In genomic region chr3:183699238-183699947, GRCh38 we compare ENCODE assay signal across 8 cellular contexts. TPM values are rescaled to one million over a fixed set of nuclear protein-coding genes. Genes with fewer than 3 reads are reported as not detected.
A peak's percentile ranks its signal among the peaks of the same experiment; 100 is the strongest.
DNase-seq lines count a peak whose midpoint lies in the region.

No MANE protein-coding gene starts in this region.

- H3K4me3 Mint-ChIP-seq in activated T-cell treated with anti-CD3 and anti-CD28 coated beads, Interleukin-2, amount 50 U/mL, for 24 hours, result peak overlapping the region; percentile 82
- peak overlapping the region; percentile 82 for H3K4me3 Mint-ChIP-seq in activated CD4-positive, alpha-beta memory T cell treated with anti-CD3 and anti-CD28 coated beads, Interleukin-2, amount 10 ng/mL, durations not matched to agents 7 days and 5 days

- H3K4me3 ChIP-seq in iPS-18c (ENCODE audit: insufficient read depth, low read depth, low read length), result peak overlapping the region; percentile 93

- no peaks in the 10 kb centered on the region for H3K9me3 ChIP-seq in iPS-18c (ENCODE audit: control insufficient read depth, insufficient read depth, low read length)

- H3K4me1 Mint-ChIP-seq in activated T-cell treated with anti-CD3 and anti-CD28 coated beads, Interleukin-2, amount 50 U/mL, for 24 hours (ENCODE audit: low read depth), result peaks cover 50% of the 10 kb centered on the region
- H3K4me1 Mint-ChIP-seq in activated CD4-positive, alpha-beta memory T cell treated with anti-CD3 and anti-CD28 coated beads, Interleukin-2, amount 10 ng/mL, durations not matched to agents 7 days and 5 days, result peaks cover 48% of the 10 kb centered on the region

- H3K27me3 Mint-ChIP-seq in activated T-cell treated with anti-CD3 and anti-CD28 coated beads, Interleukin-2, amount 50 U/mL, for 24 hours, result no peaks in the 10 kb centered on the region
- H3K27me3 Mint-ChIP-seq in activated CD4-positive, alpha-beta memory T cell treated with anti-CD3 and anti-CD28 coated beads, Interleukin-2, amount 10 ng/mL, durations not matched to agents 7 days and 5 days, result no peaks in the 10 kb centered on the region

- POLR2A ChIA-PET in activated CD4-positive, alpha-beta memory T cell treated with anti-CD3 and anti-CD28 coated beads, Interleukin-2, amount 10 ng/mL, durations not matched to agents 7 days and 5 days (lab: Charles Lee), result interaction anchor here (1.3 to 3.5 kb wide), 4 partner anchors 14 to 172 kb away, joined by 4 to 85 read pairs (median 8); partner anchors contain the start of gene KLHL24

- CTCF ChIA-PET in activated CD4-positive, alpha-beta memory T cell treated with anti-CD3 and anti-CD28 coated beads, Interleukin-2, amount 10 ng/mL, durations not matched to agents 7 days and 5 days (lab: Charles Lee), result interaction anchor here (0.7 to 1.1 kb wide), 2 partner anchors 68 to 268 kb away, joined by 3 to 5 read pairs; no protein-coding TSS in a partner anchor

- H3K9me3 Mint-ChIP-seq in activated T-cell treated with anti-CD3 and anti-CD28 coated beads, Interleukin-2, amount 50 U/mL, for 24 hours, result no peaks in the 10 kb centered on the region
- no peaks in the 10 kb centered on the region for H3K9me3 Mint-ChIP-seq in activated CD4-positive, alpha-beta memory T cell treated with anti-CD3 and anti-CD28 coated beads, Interleukin-2, amount 10 ng/mL, durations not matched to agents 7 days and 5 days

- peaks cover 49% of the 10 kb centered on the region for H3K36me3 Mint-ChIP-seq in activated T-cell treated with anti-CD3 and anti-CD28 coated beads, Interleukin-2, amount 50 U/mL, for 24 hours (ENCODE audit: low read depth)
- peaks cover 41% of the 10 kb centered on the region for H3K36me3 Mint-ChIP-seq in activated CD4-positive, alpha-beta memory T cell treated with anti-CD3 and anti-CD28 coated beads, Interleukin-2, amount 10 ng/mL, durations not matched to agents 7 days and 5 days (ENCODE audit: low read depth)

- no peak for DNase-seq in activated T-cell treated with anti-CD3 and anti-CD28 coated beads, Interleukin-2, amount 50 U/mL, for 24 hours
- DNase-seq in activated T-cell treated with anti-CD3 and anti-CD28 coated beads, Interleukin-2, amount 50 U/mL, for 1 hour, result no peak
- DNase-seq in activated CD4-positive, alpha-beta memory T cell treated with anti-CD3 and anti-CD28 coated beads, Interleukin-2, amount 10 ng/mL, durations not matched to agents 7 days and 5 days, result no peak
- peak; percentile 48 for DNase-seq in superior temporal gyrus (ENCODE audit: extremely low spot score)
- no peak for DNase-seq in effector CD4-positive, alpha-beta T cell
- DNase-seq in HK-2 (ENCODE audit: unreplicated experiment), result no peak
- DNase-seq in NOMO-1 (lab: John Stamatoyannopoulos, UW; ENCODE audit: unreplicated experiment in 2 of 2), result no peak

- H3K27ac Mint-ChIP-seq in activated T-cell treated with anti-CD3 and anti-CD28 coated beads, Interleukin-2, amount 50 U/mL, for 24 hours, result peak overlapping the region; percentile 96
- peak overlapping the region; percentile 72 for H3K27ac Mint-ChIP-seq in activated CD4-positive, alpha-beta memory T cell treated with anti-CD3 and anti-CD28 coated beads, Interleukin-2, amount 10 ng/mL, durations not matched to agents 7 days and 5 days

RNA-seq across cellular contexts. Expression of gene YEATS2, which starts 1.8 kb away (rescaled TPM):
- total RNA-seq in activated CD4-positive, alpha-beta memory T cell treated with anti-CD3 and anti-CD28 coated beads, Interleukin-2, amount 10 ng/mL, durations not matched to agents 7 days and 5 days, result 10 to 100 TPM; 51.7 to 56.5 TPM
